31 cellular contexts compared by ENCODE assay signal in the genomic region with DNA sequence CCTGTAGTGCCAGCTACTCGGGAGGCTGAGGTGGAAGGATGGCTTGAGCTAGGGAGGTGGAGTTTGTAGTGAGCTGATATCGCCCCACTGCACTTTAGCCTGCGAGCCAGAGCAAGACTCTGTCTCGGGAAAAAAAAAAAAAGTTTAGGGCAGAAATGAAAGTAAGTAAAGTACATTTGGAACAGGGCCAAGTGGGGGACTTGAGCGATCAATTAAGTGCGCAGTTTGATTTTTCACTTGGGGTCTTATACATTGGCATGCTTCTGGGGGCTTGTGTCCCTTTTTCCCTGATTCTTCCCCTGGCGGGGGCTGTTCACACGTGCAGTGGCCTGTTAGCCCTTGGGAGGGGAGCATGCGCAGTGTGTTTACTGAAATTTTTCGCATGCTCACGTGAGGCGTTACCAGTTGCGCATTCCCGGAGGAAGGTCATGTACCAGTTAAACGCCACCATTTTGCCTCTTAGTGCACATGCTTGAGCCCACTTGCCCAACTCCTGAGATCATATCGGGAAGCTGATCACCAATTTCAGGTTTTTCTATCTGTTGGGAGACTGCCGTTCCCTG.
"Had no signal": no experiment of that assay in that cellular context is flagged by ENCODE, and none has a peak within 500 bp of the region (broad histone marks: within the 10 kb centered on the region; RNA-seq: fewer than 3 reads in every experiment).

No MANE protein-coding gene starts in this region.

- H3K27ac ChIP-seq: ascending aorta, breast epithelium, cardiac muscle cell, coronary artery, dorsolateral prefrontal cortex, WERI-Rb-1 had no signal

- H3K36me3 ChIP-seq: breast epithelium, cardiac muscle cell, WERI-Rb-1 had no signal

- H3K4me3 ChIP-seq: ascending aorta, breast epithelium, cardiac muscle cell, coronary artery, dorsolateral prefrontal cortex had no signal

- H3K27me3 ChIP-seq: ascending aorta, breast epithelium, cardiac muscle cell, dorsolateral prefrontal cortex had no signal

- H3K9me3 ChIP-seq: ascending aorta, breast epithelium had no signal

- H3K4me1 ChIP-seq: ascending aorta, breast epithelium had no signal

- ATAC-seq: activated CD4-positive, CD25-positive, alpha-beta regulatory T cell treated with anti-CD3 and anti-CD28 coated beads, Interleukin-2, amount 50 U/mL, for 24 hours; activated CD8-positive, alpha-beta memory T cell treated with anti-CD3 and anti-CD28 coated beads, Interleukin-2, amount 10 ng/mL, durations not matched to agents 7 days and 5 days; activated CD8-positive, alpha-beta T cell treated with anti-CD3 and anti-CD28 coated beads, Interleukin-2, amount 10 ng/mL, durations not matched to agents 7 days and 5 days; activated naive CD4-positive, alpha-beta T cell treated with anti-CD3 and anti-CD28 coated beads, Interleukin-2, amount 50 U/mL, for 72 hours; activated T-cell treated with anti-CD3 and anti-CD28 coated beads, Interleukin-2, amount 50 U/mL, for 72 hours; esophagus mucosa; T-helper 17 cell had no signal

- DNase-seq: activated B cell treated with CpG ODN at 0.5 μM for 24 hours; activated CD4-positive, alpha-beta memory T cell treated with anti-CD3 and anti-CD28 coated beads for 36 hours; activated CD4-positive, alpha-beta T cell treated with anti-CD3 and anti-CD28 coated beads for 48 hours; activated CD4-positive, alpha-beta T cell treated with anti-CD3 and anti-CD28 coated beads, Interleukin-2, amount 50 U/mL, for 1 hour; activated CD8-positive, alpha-beta memory T cell treated with anti-CD3 and anti-CD28 coated beads, Interleukin-2, amount 10 ng/mL, durations not matched to agents 7 days and 5 days; activated CD8-positive, alpha-beta memory T cell treated with anti-CD3 and anti-CD28 coated beads, Interleukin-2, amount 50 U/mL, for 48 hours; activated CD8-positive, alpha-beta T cell treated with anti-CD3 and anti-CD28 coated beads, Interleukin-2, amount 10 ng/mL, durations not matched to agents 7 days and 5 days; activated gamma-delta T cell; activated naive CD4-positive, alpha-beta T cell; activated naive CD4-positive, alpha-beta T cell treated with anti-CD3 and anti-CD28 coated beads, Interleukin-2, amount 10 ng/mL, durations not matched to agents 7 days and 5 days; activated naive CD8-positive, alpha-beta T cell treated with anti-CD3 and anti-CD28 coated beads, Interleukin-2, amount 10 ng/mL, durations not matched to agents 7 days and 5 days; activated T-cell treated with anti-CD3 and anti-CD28 coated beads for 4 hours; activated T-cell treated with anti-CD3 and anti-CD28 coated beads, Interleukin-2, amount 50 U/mL, for 24 hours; activated T-cell treated with anti-CD3 and anti-CD28 coated beads, Interleukin-2, amount 50 U/mL, for 72 hours; central memory CD4-positive, alpha-beta T cell; dorsolateral prefrontal cortex; effector memory CD4-positive, alpha-beta T cell; endodermal cell; foreskin fibroblast; head of caudate nucleus; T-helper 1 cell; T-helper 17 cell; T1000; WERI-Rb-1 had no signal
